ENCODE assay signal across 13 cellular contexts in the genomic region with DNA sequence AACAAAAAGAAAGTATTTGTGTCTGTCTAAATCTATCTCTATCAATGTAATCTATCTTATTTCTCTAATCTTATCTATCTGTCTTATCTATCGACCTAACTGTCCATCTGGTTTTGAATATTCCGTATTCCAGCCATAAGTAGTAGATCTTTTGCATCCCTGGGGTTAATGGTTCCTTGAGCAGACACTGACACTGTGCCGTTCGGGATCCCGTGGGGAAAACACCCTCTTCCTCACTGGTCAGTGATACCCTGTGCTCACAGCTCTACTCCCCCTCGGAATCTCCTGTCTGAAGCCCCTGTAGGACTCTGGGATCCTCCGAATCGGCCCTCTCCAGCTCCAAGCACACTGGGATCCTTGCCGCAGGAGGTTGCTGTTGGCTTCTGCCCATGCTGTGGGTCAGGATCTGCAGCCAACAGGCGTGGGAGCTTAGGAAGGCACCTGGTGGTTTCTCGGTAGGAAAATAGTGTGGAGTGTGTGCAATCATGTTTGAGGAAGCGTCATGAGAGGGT. TPM values are rescaled to one million over a fixed set of nuclear protein-coding genes. Genes with fewer than 3 reads are reported as not detected.
DNase-seq lines count a peak whose midpoint lies in the region; ATAC-seq, FAIRE-seq and TF ChIP-seq lines count a peak whose summit lies in the region.
"Had no signal": no experiment of that assay in that cellular context is flagged by ENCODE, and none has a peak within 500 bp of the region (broad histone marks: within the 10 kb centered on the region; RNA-seq: fewer than 3 reads in every experiment).

No MANE protein-coding gene starts in this region.

- no peak overlapping the region for H3K56ac ChIP-seq in H9 (ENCODE audit: insufficient read length, low read depth, low read length)

- no peak overlapping the region for H2BK5ac ChIP-seq in H9 (ENCODE audit: insufficient read length, low read length)

- no peaks in the 10 kb centered on the region for H3K79me2 ChIP-seq in HepG2 (ENCODE audit: insufficient read depth, low read length)
- no peaks in the 10 kb centered on the region for H3K79me2 ChIP-seq in H9 (ENCODE audit: insufficient read depth, low read length)

- no peak for TF ChIP-seq POLR2A in HepG2 (IDR thresholded peaks at IDR 0.05; ENCODE audit: insufficient read depth in 1 of 2, low read depth in 2 of 2, low read length in 2 of 2)

- intact Hi-C loops in HepG2 (cut with micrococcal nuclease; ENCODE audit: unreplicated experiment): no loop called here

- H3K27ac ChIP-seq in HepG2 (ENCODE audit: extremely low read length, insufficient read depth, low read length) (no peak overlapping the region), H9 (ENCODE audit: insufficient read length, low read depth, low read length) (no peak overlapping the region)

- H2BK20ac ChIP-seq in H9 (ENCODE audit: low read depth, low read length, poor library complexity, severe bottlenecking): no peak overlapping the region

- H3K14ac ChIP-seq in H9 (ENCODE audit: insufficient read depth, low read length): no peak overlapping the region; the same call in 1 of the 2 replicates

- H3K79me1 ChIP-seq in H9 (ENCODE audit: insufficient read depth, low read depth, low read length, poor library complexity, severe bottlenecking): no peaks in the 10 kb centered on the region

- peak overlapping the region; percentile 55 for H3K4me3 Mint-ChIP-seq in type B pancreatic cell
- no peak overlapping the region for H3K4me3 Mint-ChIP-seq in H9

- no peak overlapping the region for H4K91ac ChIP-seq in H9 (ENCODE audit: insufficient read length, low read depth, low read length)

- no peak overlapping the region for H3K18ac ChIP-seq in H9 (ENCODE audit: insufficient read length, low read depth, low read length)

- 17% methylated on average over 11 of the region's 12 CpGs for WGBS in HepG2 (ENCODE audit: low lambda C conversion rate)
- WGBS in H9 (ENCODE audit: extremely low coverage, insufficient read length, low lambda C conversion rate): no CpG with 5 or more reads among the region's 12 CpGs

- no peak for TF ChIP-seq CTCF in HepG2 (CRISPR knock-in tag; IDR thresholded peaks at IDR 0.05)
- TF ChIP-seq CTCF in type B pancreatic cell (conservative IDR thresholded peaks at IDR 0.05): no peak
- no peak for TF ChIP-seq CTCF in H9 (conservative IDR thresholded peaks at IDR 0.05)

- H4K20me1 ChIP-seq in HepG2 (ENCODE audit: insufficient read depth, low read length) (no peaks in the 10 kb centered on the region), H9 (ENCODE audit: control insufficient read depth, insufficient read depth, insufficient read length) (no peaks in the 10 kb centered on the region)

- no peak overlapping the region for H3K4me3 ChIP-seq in HepG2 (replicated peaks in 1 of 3; ENCODE audit: insufficient read depth in 1 of 3, low read depth in 2 of 3, low read length in 3 of 3)

- H3K9me3 ChIP-seq in HepG2 (ENCODE audit: low read length) (no peaks in the 10 kb centered on the region), H9 (ENCODE audit: control insufficient read depth, low read depth, low read length) (no peaks in the 10 kb centered on the region)

- no peak overlapping the region for H2AFZ ChIP-seq in HepG2 (ENCODE audit: low read length)
- H2AFZ ChIP-seq in H9 (ENCODE audit: low read length): no peak overlapping the region

- H3K23ac ChIP-seq in H9 (ENCODE audit: insufficient read length, low read depth, low read length): no peak overlapping the region

- TF ChIP-seq EP300 in HepG2 (IDR thresholded peaks at IDR 0.05; ENCODE audit: low read depth in 2 of 2, low read length in 2 of 2) (no peak), HepG2 (CRISPR knock-in tag; IDR thresholded peaks at IDR 0.05; ENCODE audit: borderline replicate concordance) (no peak)

- H3K4me1 ChIP-seq in HepG2 (ENCODE audit: insufficient read depth, low read length) (peaks cover 18% of the 10 kb centered on the region), H9 (ENCODE audit: insufficient read depth, low read length) (no peaks in the 10 kb centered on the region)

- no peak overlapping the region for H2BK120ac ChIP-seq in H9 (ENCODE audit: low read depth, low read length, poor library complexity, severe bottlenecking)

- in situ Hi-C loops in HepG2 (cut with HindIII; ENCODE audit: extremely low pct_ligation_motif_present, low pct_unique_long_range_greater_than_20kb): loop anchor here (5.0 to 25.0 kb wide), 2 partner anchors 458 to 1013 kb away; no protein-coding TSS in a partner anchor

- ATAC-seq in HepG2 (peak; percentile 43), HG03139 (IDR thresholded peaks at IDR 0.05; ENCODE audit: unreplicated experiment) (no peak)
- ATAC-seq: HCT116 had no signal

- H3T11ph ChIP-seq in H9 (ENCODE audit: low read length): no peak overlapping the region

- H3K9ac ChIP-seq in HepG2 (ENCODE audit: insufficient read depth, low read depth, low read length): no peak overlapping the region
- H3K9ac ChIP-seq in H9 (ENCODE audit: extremely low read depth, insufficient read length, low read length): no peak overlapping the region

- BruUV-seq in HepG2 (replicated peaks; lab: Mats Ljungman, UMichigan): no TSS peak

- no peak overlapping the region for H2BK15ac ChIP-seq in H9 (ENCODE audit: low read depth, low read length)

- H3K27me3 Mint-ChIP-seq in type B pancreatic cell: peaks cover 59% of the 10 kb centered on the region
- H3K27me3 Mint-ChIP-seq in H9 (ENCODE audit: low read depth): peaks cover 26% of the 10 kb centered on the region

- peaks cover 8 to 39% of the 10 kb centered on the region in 2 experiments; a peak in 3 of 5 replicates for H3K27me3 ChIP-seq in HepG2 (ENCODE audit: control insufficient read depth in 1 of 2, insufficient read depth in 2 of 2, low read length in 2 of 2)
- H3K27me3 ChIP-seq in H9 (ENCODE audit: insufficient read depth, low read length): no peaks in the 10 kb centered on the region
- H3K27me3 ChIP-seq: dorsolateral prefrontal cortex had no signal

- H3K36me3 ChIP-seq in HepG2 (replicated peaks in 1 of 2; ENCODE audit: control insufficient read depth in 1 of 2, insufficient read depth in 2 of 2, low read length in 2 of 2): no peaks in the 10 kb centered on the region

- H2AK5ac ChIP-seq in H9 (ENCODE audit: insufficient read length, low read length): no peak overlapping the region

- FAIRE-seq in HepG2 (lab: Jason Lieb, UNC): no peak
- FAIRE-seq: A204.1 had no signal

- H3K27ac Mint-ChIP-seq in type B pancreatic cell: peak overlapping the region; percentile 66
- H3K27ac Mint-ChIP-seq in H9: no peak overlapping the region; a peak in 1 of 7 replicates

- H3K4ac ChIP-seq in H9 (ENCODE audit: low read depth, low read length): no peak overlapping the region

- peak; percentile 9 for DNase-seq in NCI-H748 (lab: John Stamatoyannopoulos, UW; ENCODE audit: unreplicated experiment)
- no peak for DNase-seq in NCI-H748 treated with DMSO at 0.1 percent for 48 hours (lab: John Stamatoyannopoulos, UW)
- peak; percentile 86 for DNase-seq in brain pericyte (ENCODE audit: low read depth, low spot score)
- DNase-seq in HepG2 (ENCODE audit: low spot score): no peak
- DNase-seq in type B pancreatic cell (ENCODE audit: extremely low spot score, unreplicated experiment): no peak
- no peak for DNase-seq in HuH-7 (ENCODE audit: low spot score)
- DNase-seq in H9: no peak
- DNase-seq: GF-D8, MV-4-11 had no signal

- H3K9me3 Mint-ChIP-seq in type B pancreatic cell (no peaks in the 10 kb centered on the region), H9 (peaks cover 0 to 4% of the 10 kb centered on the region in 2 experiments; a peak in 1 of 5 replicates)

- CTCF ChIA-PET in HepG2 (lab: Yijun Ruan, JAX; ENCODE audit: low intra/inter-chr PET ratio, low total read pairs): no interaction called here

- H3K36me3 Mint-ChIP-seq in type B pancreatic cell (peaks cover 21% of the 10 kb centered on the region), H9 (ENCODE audit: insufficient read depth in 1 of 3, low read depth in 3 of 3) (no peaks in the 10 kb centered on the region)

- no peak for TF ChIP-seq RAD21 in HepG2 (CRISPR knock-in tag; IDR thresholded peaks at IDR 0.05)

- POLR2A ChIA-PET in HepG2 (lab: Yijun Ruan, JAX): no interaction called here

- peak overlapping the region; percentile 20; the same call in 1 of the 2 replicates for H3K4me2 ChIP-seq in HepG2 (ENCODE audit: low read depth, low read length)
- no peak overlapping the region for H3K4me2 ChIP-seq in H9 (ENCODE audit: insufficient read depth, insufficient read length, low read length)

- no peak overlapping the region for H2BK12ac ChIP-seq in H9 (ENCODE audit: insufficient read length, low read depth, low read length)

- H3K4me1 Mint-ChIP-seq in type B pancreatic cell (ENCODE audit: unreplicated experiment) (peaks cover 17% of the 10 kb centered on the region), H9 (peaks cover 0 to 5% of the 10 kb centered on the region in 2 experiments; a peak in 1 of 4 replicates)

- H3K23me2 ChIP-seq in H9 (ENCODE audit: insufficient read length, low read depth, low read length, poor library complexity, severe bottlenecking): no peaks in the 10 kb centered on the region

- H4K8ac ChIP-seq in H9 (replicated peaks; ENCODE audit: insufficient read length, low read depth, low read length): no peak overlapping the region

- H4K5ac ChIP-seq in H9 (ENCODE audit: insufficient read length, low read depth, low read length): no peak overlapping the region

RNA-seq across cellular contexts. Expression of a gene that starts 19.0 kb away (rescaled TPM):
- total RNA-seq in HepG2 (2016; rRNA removed; fragmentation: Illumina TruSeq; extraction: Trizol): 5.5 and 7.0 TPM in 2 replicates
- total RNA-seq in HepG2 (2016; cell fraction: cytosol; rRNA removed; fragmentation: Illumina TruSeq; extraction: Trizol; ENCODE audit: low read depth): 1.6 TPM in 2 replicates
- 5.8 and 6.3 TPM in 2 replicates for total RNA-seq in HepG2 (2016; cell fraction: insoluble cytoplasmic fraction; rRNA removed; fragmentation: Illumina TruSeq; extraction: Trizol)
- 7.3 and 8.4 TPM in 2 replicates for total RNA-seq in HepG2 (2016; cell fraction: membrane; rRNA removed; fragmentation: Illumina TruSeq; extraction: Trizol)
- total RNA-seq in HepG2 (2016; cell fraction: nucleus; rRNA removed; fragmentation: Illumina TruSeq; extraction: Trizol): 3.5 and 4.2 TPM in 2 replicates
- polyA plus RNA-seq in HepG2 (2011; rRNA removed): 7.2 and 7.4 TPM in 2 replicates
- 5.7 and 11.0 TPM in 2 replicates for polyA plus RNA-seq in HepG2 (2011; cell fraction: cytosol; rRNA removed)
- 4.8 and 5.6 TPM in 2 replicates for polyA plus RNA-seq in HepG2 (2011; cell fraction: nucleus; rRNA removed)
- polyA plus RNA-seq in HepG2 (2012): 1.5 and 3.4 TPM in 2 replicates
- polyA plus RNA-seq in HepG2 (2016; cell fraction: cytosol; fragmentation: Illumina TruSeq; extraction: Trizol; ENCODE audit: low read depth): 1.3 and 1.5 TPM in 2 replicates
- 4.3 and 4.9 TPM in 2 replicates for polyA plus RNA-seq in HepG2 (2016; cell fraction: insoluble cytoplasmic fraction; fragmentation: Illumina TruSeq; extraction: Trizol; ENCODE audit: low read depth)
- 3.9 and 4.6 TPM in 2 replicates for polyA plus RNA-seq in HepG2 (2016; cell fraction: membrane; fragmentation: Illumina TruSeq; extraction: Trizol; ENCODE audit: low read depth)
- polyA plus RNA-seq in HepG2 (2016; cell fraction: nucleus; fragmentation: Illumina TruSeq; extraction: Trizol; ENCODE audit: insufficient read depth, low read depth): 2.8 and 3.0 TPM in 2 replicates
- polyA minus RNA-seq in HepG2 (2011; rRNA and poly(A)+ RNA removed; ENCODE audit: low replicate concordance): 24.9 and 37.9 TPM in 2 replicates
- polyA minus RNA-seq in HepG2 (2011; cell fraction: cytosol; rRNA and poly(A)+ RNA removed): 5.9 and 9.1 TPM in 2 replicates
- polyA minus RNA-seq in HepG2 (2011; cell fraction: nucleus; rRNA and poly(A)+ RNA removed): 3.3 and 4.5 TPM in 2 replicates
- total RNA-seq in type B pancreatic cell (ENCODE audit: low replicate concordance): 16.7 and 28.8 TPM in 2 replicates
- 15.6 and 16.0 TPM in 2 replicates for total RNA-seq in H9 (2021)

RNA-seq across cellular contexts. Expression of a gene that starts 53.7 kb away (rescaled TPM):
- total RNA-seq in HepG2 (2016; rRNA removed; fragmentation: Illumina TruSeq; extraction: Trizol) (0.04 TPM in 1 of 2 replicates, not detected in the other), type B pancreatic cell (ENCODE audit: low replicate concordance) (11.3 and 42.9 TPM in 2 replicates), H9 (2021) (0.61 and 1.5 TPM in 2 replicates)
- not detected in 2 replicates for total RNA-seq in HepG2 (2016; cell fraction: cytosol; rRNA removed; fragmentation: Illumina TruSeq; extraction: Trizol; ENCODE audit: low read depth)
- 0.06 TPM in 1 of 2 replicates, not detected in the other for total RNA-seq in HepG2 (2016; cell fraction: insoluble cytoplasmic fraction; rRNA removed; fragmentation: Illumina TruSeq; extraction: Trizol)
- total RNA-seq in HepG2 (2016; cell fraction: membrane; rRNA removed; fragmentation: Illumina TruSeq; extraction: Trizol): not detected in 2 replicates
- not detected in 2 replicates for total RNA-seq in HepG2 (2016; cell fraction: nucleus; rRNA removed; fragmentation: Illumina TruSeq; extraction: Trizol)
- polyA plus RNA-seq in HepG2 (2011; rRNA removed): not detected in 2 replicates
- 0.04 TPM in 2 replicates for polyA plus RNA-seq in HepG2 (2011; cell fraction: cytosol; rRNA removed)
- polyA plus RNA-seq in HepG2 (2011; cell fraction: nucleus; rRNA removed): not detected in 2 replicates
- polyA plus RNA-seq in HepG2 (2012): not detected in 2 replicates
- polyA plus RNA-seq in HepG2 (2016; cell fraction: cytosol; fragmentation: Illumina TruSeq; extraction: Trizol; ENCODE audit: low read depth): not detected in 2 replicates
- not detected in 2 replicates for polyA plus RNA-seq in HepG2 (2016; cell fraction: insoluble cytoplasmic fraction; fragmentation: Illumina TruSeq; extraction: Trizol; ENCODE audit: low read depth)
- not detected in 2 replicates for polyA plus RNA-seq in HepG2 (2016; cell fraction: membrane; fragmentation: Illumina TruSeq; extraction: Trizol; ENCODE audit: low read depth)
- not detected in 2 replicates for polyA plus RNA-seq in HepG2 (2016; cell fraction: nucleus; fragmentation: Illumina TruSeq; extraction: Trizol; ENCODE audit: insufficient read depth, low read depth)
- not detected in 2 replicates for polyA minus RNA-seq in HepG2 (2011; rRNA and poly(A)+ RNA removed; ENCODE audit: low replicate concordance)
- polyA minus RNA-seq in HepG2 (2011; cell fraction: cytosol; rRNA and poly(A)+ RNA removed): not detected in 2 replicates
- polyA minus RNA-seq in HepG2 (2011; cell fraction: nucleus; rRNA and poly(A)+ RNA removed): not detected in 2 replicates

Comparison
In these comparisons a context has a peak if more than half of its experiments do, and no peak if none do; other contexts are left out.
1. DNase-seq: peak in NCI-H748 (single experiment) and brain pericyte (single experiment); none in NCI-H748 treated with DMSO at 0.1 percent for 48 hours (single experiment), HepG2 (single experiment), type B pancreatic cell (single experiment), HuH-7 (single experiment) and H9 (single experiment).